8 cellular contexts compared by ENCODE assay signal in the genomic region with DNA sequence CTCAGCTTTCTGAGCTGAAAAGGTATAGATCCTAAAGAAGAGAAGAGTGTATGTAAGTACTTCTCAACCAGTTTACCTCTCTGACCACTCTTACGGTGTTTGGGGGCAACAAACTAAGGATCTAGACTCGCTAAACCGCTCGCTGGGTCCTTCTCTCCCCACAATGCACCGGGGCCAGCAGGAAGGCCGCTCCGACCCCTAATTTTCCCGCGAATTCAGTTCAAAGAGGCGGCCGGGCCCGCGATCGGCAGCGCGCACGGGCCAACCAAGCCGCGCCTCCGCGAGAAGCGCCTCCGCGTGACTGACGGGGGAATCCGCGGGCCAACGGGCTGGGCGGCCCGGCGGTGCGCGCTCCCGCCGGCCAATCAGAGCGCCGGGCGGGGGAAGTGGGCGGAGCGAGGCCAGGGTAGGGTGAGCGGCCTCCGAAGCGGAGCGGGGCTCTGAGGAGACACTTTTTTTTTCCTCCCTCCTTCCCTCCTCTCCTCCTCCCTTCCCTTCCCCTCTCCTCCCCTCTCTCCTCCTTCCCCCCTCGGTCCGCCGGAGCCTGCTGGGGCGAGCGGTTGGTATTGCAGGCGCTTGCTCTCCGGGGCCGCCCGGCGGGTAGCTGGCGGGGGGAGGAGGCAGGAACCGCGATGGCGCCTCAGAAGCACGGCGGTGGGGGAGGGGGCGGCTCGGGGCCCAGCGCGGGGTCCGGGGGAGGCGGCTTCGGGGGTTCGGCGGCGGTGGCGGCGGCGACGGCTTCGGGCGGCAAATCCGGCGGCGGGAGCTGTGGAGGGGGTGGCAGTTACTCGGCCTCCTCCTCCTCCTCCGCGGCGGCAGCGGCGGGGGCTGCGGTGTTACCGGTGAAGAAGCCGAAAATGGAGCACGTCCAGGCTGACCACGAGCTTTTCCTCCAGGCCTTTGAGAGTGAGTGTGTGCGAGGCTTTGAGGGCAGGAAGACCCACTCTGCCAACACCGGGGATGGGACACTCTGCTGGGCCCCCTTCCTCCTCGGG. TPM values are rescaled to one million over a fixed set of nuclear protein-coding genes. Genes with fewer than 3 reads are reported as not detected.
A peak's percentile ranks its signal among the peaks of the same experiment; 100 is the strongest.
DNase-seq lines count a peak whose midpoint lies in the region; ATAC-seq and TF ChIP-seq lines count a peak whose summit lies in the region.
"Not testable (repeated sequence)": the region's sequence is repeated elsewhere in the genome, so short reads cannot be mapped to it uniquely, and the experiment has no call there.

A gene (plus strand): TSS at position 393 of the 995 bp plus-strand sequence. CDS start 240 bp downstream, at position 633.

- H3K4me3 ChIP-seq in left lung: peak within 1 kb of the TSS; percentile 59 to 83

- H3K9me3 Mint-ChIP-seq in activated CD4-positive, alpha-beta T cell treated with anti-CD3 and anti-CD28 coated beads, Interleukin-2, amount 10 ng/mL, durations not matched to agents 7 days and 5 days: not testable (repeated sequence)

- H3K9me3 ChIP-seq in left lung: not testable (repeated sequence)

- peak within 1 kb of the TSS; percentile 85 for H3K4me3 Mint-ChIP-seq in activated CD4-positive, alpha-beta T cell treated with anti-CD3 and anti-CD28 coated beads, Interleukin-2, amount 10 ng/mL, durations not matched to agents 7 days and 5 days

- H3K4me1 Mint-ChIP-seq in activated CD4-positive, alpha-beta T cell treated with anti-CD3 and anti-CD28 coated beads, Interleukin-2, amount 10 ng/mL, durations not matched to agents 7 days and 5 days: peaks cover 27% of the 10 kb centered on the region

- H3K36me3 ChIP-seq in left lung: peaks cover 0 to 15% of the 10 kb centered on the region in 2 donors

- intact Hi-C loops in left lung (cut with DNase I): not testable (repeated sequence)

- H3K27ac ChIP-seq in left lung: peak within 1 kb of the TSS; percentile 78 to 87

- DNase-seq in C1 segment of cervical spinal cord (lab: John Stamatoyannopoulos, UW) (peak; percentile 20 to 90 (median 84)), NCI-H748 (lab: John Stamatoyannopoulos, UW; ENCODE audit: unreplicated experiment) (peak; percentile 88), dedifferentiated amniotic fluid mesenchymal stem cell (ENCODE audit: extremely low spot score) (peak; percentile 83), left lung (peak; percentile 86 to 95)
- DNase-seq in activated CD4-positive, alpha-beta T cell treated with anti-CD3 and anti-CD28 coated beads, Interleukin-2, amount 10 ng/mL, durations not matched to agents 7 days and 5 days: peak; percentile 86
- peak; percentile 86 for DNase-seq in stimulated activated CD4-positive, alpha-beta T cell treated with anti-CD3 and anti-CD28 coated beads, Interleukin-1b, Interleukin-23, amount 100 ng/mL, for 48 hours

- H3K27me3 ChIP-seq in left lung: not testable (repeated sequence)

- peaks cover 12% of the 10 kb centered on the region for H3K36me3 Mint-ChIP-seq in activated CD4-positive, alpha-beta T cell treated with anti-CD3 and anti-CD28 coated beads, Interleukin-2, amount 10 ng/mL, durations not matched to agents 7 days and 5 days (ENCODE audit: low read depth)

- not testable (repeated sequence) for H3K27me3 Mint-ChIP-seq in activated CD4-positive, alpha-beta T cell treated with anti-CD3 and anti-CD28 coated beads, Interleukin-2, amount 10 ng/mL, durations not matched to agents 7 days and 5 days

- TF ChIP-seq CTCF in left lung (IDR thresholded peaks at IDR 0.05): not testable (repeated sequence)

- POLR2A ChIA-PET in activated CD4-positive, alpha-beta T cell treated with anti-CD3 and anti-CD28 coated beads, Interleukin-2, amount 10 ng/mL, durations not matched to agents 7 days and 5 days (lab: Charles Lee): not testable (repeated sequence)

- ATAC-seq in GM19395 (IDR thresholded peaks at IDR 0.05; ENCODE audit: unreplicated experiment): peak; percentile 90
- ATAC-seq in HG03520 (IDR thresholded peaks at IDR 0.05; ENCODE audit: unreplicated experiment): peak; percentile 89
- peak; percentile 99 for ATAC-seq in left lung

- peak within 1 kb of the TSS; percentile 90 for H3K27ac Mint-ChIP-seq in activated CD4-positive, alpha-beta T cell treated with anti-CD3 and anti-CD28 coated beads, Interleukin-2, amount 10 ng/mL, durations not matched to agents 7 days and 5 days

- CTCF ChIA-PET in activated CD4-positive, alpha-beta T cell treated with anti-CD3 and anti-CD28 coated beads, Interleukin-2, amount 10 ng/mL, durations not matched to agents 7 days and 5 days (lab: Charles Lee): interaction anchor here (0.6 to 0.8 kb wide), 2 partner anchors 33 to 36 kb away, joined by 3 to 4 read pairs; a partner anchor contains a TSS

- peaks cover 2 to 22% of the 10 kb centered on the region in 2 donors for H3K4me1 ChIP-seq in left lung

RNA-seq across cellular contexts. Expression of the gene that starts here (rescaled TPM):
- total RNA-seq in activated CD4-positive, alpha-beta T cell treated with anti-CD3 and anti-CD28 coated beads, Interleukin-2, amount 10 ng/mL, durations not matched to agents 7 days and 5 days: 10 to 100 TPM; 58.2 to 69.5 TPM
- total RNA-seq in left lung: 10 to 100 TPM; 26.0 to 27.9 TPM

Comparison
In these comparisons a context has a peak if more than half of its experiments do, and no peak if none do; other contexts are left out.
1. Peak in every context shown above with its lines: DNase-seq, ATAC-seq, H3K4me3 ChIP-seq and H3K27ac ChIP-seq.